In the genomic region with DNA sequence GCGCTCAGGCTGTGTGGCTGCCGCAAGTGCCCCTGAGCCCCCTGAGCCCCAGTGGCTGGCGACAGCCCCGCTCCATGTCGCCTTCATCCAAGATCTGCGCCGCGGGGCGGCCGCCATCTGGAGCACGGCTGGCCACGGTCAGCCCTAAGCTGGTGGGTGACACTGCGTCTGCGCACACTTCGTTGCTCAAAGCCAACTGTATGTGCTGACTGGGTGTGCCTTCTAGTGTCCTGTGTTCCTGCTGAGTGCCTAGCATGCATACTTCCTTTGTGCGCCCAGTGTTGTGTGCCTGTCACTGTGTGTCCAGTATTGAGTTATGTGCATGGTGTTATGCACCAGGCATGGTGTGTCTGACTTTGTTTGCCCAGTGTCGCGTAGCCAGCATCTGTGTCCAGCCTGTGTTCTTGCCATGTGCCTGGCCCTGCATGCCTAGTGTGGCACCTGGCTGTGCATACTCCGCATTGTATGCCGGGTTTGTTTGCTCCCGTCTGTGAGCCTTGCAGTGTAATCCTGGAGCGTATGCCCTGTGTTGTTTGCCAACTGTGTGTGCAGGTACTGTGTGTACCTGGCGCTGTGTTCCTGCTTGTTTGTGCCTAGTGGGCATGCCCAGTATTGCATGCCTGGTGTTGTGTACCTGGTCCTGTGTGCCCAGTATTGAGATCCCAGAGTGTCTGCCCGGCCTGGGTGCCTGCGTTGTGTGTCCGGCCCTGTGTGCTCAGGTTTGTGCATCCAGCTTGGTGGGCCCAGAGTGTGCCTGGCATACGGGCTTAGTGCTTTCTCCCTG, we compare ENCODE assay signal across 1 cellular context.
TF ChIP-seq lines count a peak whose summit lies in the region.

No MANE protein-coding gene starts in this region.

TF ChIP-seq in GM12878, 131 proteins besides CTCF, POLR2A, EP300 and RAD21:
- TF ChIP-seq, protein P1, sequence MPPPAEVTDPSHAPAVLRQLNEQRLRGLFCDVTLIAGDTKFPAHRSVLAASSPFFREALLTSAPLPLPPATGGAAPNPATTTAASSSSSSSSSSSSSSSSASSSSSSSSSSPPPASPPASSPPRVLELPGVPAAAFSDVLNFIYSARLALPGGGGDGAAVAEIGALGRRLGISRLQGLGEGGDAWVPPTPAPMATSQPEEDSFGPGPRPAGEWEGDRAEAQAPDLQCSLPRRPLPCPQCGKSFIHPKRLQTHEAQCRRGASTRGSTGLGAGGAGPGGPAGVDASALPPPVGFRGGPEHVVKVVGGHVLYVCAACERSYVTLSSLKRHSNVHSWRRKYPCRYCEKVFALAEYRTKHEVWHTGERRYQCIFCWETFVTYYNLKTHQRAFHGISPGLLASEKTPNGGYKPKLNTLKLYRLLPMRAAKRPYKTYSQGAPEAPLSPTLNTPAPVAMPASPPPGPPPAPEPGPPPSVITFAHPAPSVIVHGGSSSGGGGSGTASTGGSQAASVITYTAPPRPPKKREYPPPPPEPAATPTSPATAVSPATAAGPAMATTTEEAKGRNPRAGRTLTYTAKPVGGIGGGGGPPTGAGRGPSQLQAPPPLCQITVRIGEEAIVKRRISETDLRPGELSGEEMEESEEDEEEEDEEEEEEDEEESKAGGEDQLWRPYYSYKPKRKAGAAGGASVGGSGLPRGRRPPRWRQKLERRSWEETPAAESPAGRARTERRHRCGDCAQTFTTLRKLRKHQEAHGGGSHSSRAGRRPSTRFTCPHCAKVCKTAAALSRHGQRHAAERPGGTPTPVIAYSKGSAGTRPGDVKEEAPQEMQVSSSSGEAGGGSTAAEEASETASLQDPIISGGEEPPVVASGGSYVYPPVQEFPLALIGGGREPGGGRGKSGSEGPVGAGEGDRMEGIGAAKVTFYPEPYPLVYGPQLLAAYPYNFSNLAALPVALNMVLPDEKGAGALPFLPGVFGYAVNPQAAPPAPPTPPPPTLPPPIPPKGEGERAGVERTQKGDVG (CRISPR knock-in tag; IDR thresholded peaks at IDR 0.05): no peak
- TF ChIP-seq WRNIP1 (IDR thresholded peaks at IDR 0.05; ENCODE audit: borderline replicate concordance, low read depth, low read length) (no peak), GATAD2B (conservative IDR thresholded peaks at IDR 0.05; ENCODE audit: low read depth) (no peak), HDGF (IDR thresholded peaks at IDR 0.05) (no peak), RELA (IDR thresholded peaks at IDR 0.05; ENCODE audit: borderline replicate concordance, partially characterized antibody) (no peak), CBX5 (IDR thresholded peaks at IDR 0.05; ENCODE audit: low read depth) (no peak), JUNB (IDR thresholded peaks at IDR 0.05) (no peak)
